ENCODE assay signal across 7 cellular contexts in the genomic region with DNA sequence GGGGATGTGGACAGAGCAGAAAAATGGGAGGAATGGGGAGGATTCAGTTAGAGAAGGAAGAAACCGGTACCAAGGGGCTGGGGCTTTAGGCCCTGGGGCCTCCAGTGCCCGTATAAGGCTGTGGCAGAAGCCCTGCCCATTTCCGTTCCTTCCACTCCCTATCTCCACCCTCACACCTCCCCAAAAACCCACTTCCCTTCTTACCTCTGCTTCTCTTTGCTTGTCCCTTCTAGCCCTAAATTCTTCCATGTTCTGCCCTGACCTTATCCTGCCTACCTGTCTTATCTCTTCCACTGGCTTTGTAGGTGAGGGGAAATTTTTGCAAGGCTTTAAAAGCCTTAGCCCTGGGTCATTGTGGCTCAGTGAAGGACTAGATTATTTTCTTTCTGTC. TPM values are rescaled to one million over a fixed set of nuclear protein-coding genes. Genes with fewer than 3 reads are reported as not detected.
DNase-seq lines count a peak whose midpoint lies in the region; ATAC-seq and TF ChIP-seq lines count a peak whose summit lies in the region.
"Had no signal": no experiment of that assay in that cellular context is flagged by ENCODE, and none has a peak within 500 bp of the region (broad histone marks: within the 10 kb centered on the region; RNA-seq: fewer than 3 reads in every experiment).

No MANE protein-coding gene starts in this region.

- no peak overlapping the region for H3K4ac ChIP-seq in IMR-90 (ENCODE audit: low read depth, low read length)

- no peak overlapping the region for H4K91ac ChIP-seq in IMR-90 (ENCODE audit: insufficient read depth, low read depth, low read length)

- no peak overlapping the region for H2BK120ac ChIP-seq in IMR-90 (ENCODE audit: low read depth, low read length)

- H3K4me3 ChIP-seq in IMR-90 (ENCODE audit: insufficient read depth, low read depth, low read length) (no peak overlapping the region), parathyroid adenoma (ENCODE audit: low read depth, low read length) (no peak overlapping the region)

- ATAC-seq in IMR-90 (ENCODE audit: low read depth) (no peak), HG02970 (IDR thresholded peaks at IDR 0.05; ENCODE audit: low FRiP score, unreplicated experiment) (no peak), HG02870 (IDR thresholded peaks at IDR 0.05; ENCODE audit: unreplicated experiment) (no peak)

- H3K27ac ChIP-seq in IMR-90 (ENCODE audit: insufficient read depth, low read length), result no peak overlapping the region
- peak overlapping the region; percentile 16 for H3K27ac ChIP-seq in parathyroid adenoma

- H3K79me1 ChIP-seq in IMR-90 (ENCODE audit: low read depth in 1 of 2, low read length in 2 of 2), result peaks cover 14 to 49% of the 10 kb centered on the region in 2 experiments; a peak in 3 of 4 replicates

- TF ChIP-seq CTCF in IMR-90 (conservative IDR thresholded peaks at IDR 0.05; ENCODE audit: low read depth, low read length) (no peak), parathyroid adenoma (IDR thresholded peaks at IDR 0.05) (no peak)

- CTCF ChIA-PET in IMR-90 (lab: Yijun Ruan, JAX), result no interaction called here

- no peak overlapping the region for H2BK20ac ChIP-seq in IMR-90 (ENCODE audit: low read depth, low read length)

- intact Hi-C loops in IMR-90 (cut with micrococcal nuclease), result no loop called here

- POLR2A ChIA-PET in IMR-90 (lab: Charles Lee; ENCODE audit: unreplicated experiment), result interaction anchor here (2.2 kb wide), 1 partner anchor 23 kb away, joined by 6 read pairs; the partner anchor contains the start of gene SPAG7

- dilution Hi-C loops in IMR-90 (cut with HindIII; ENCODE audit: low sequenced_read_pairs, unreplicated experiment), result no loop called here

- in situ Hi-C loops in IMR-90 (cut with MboI; ENCODE audit: low sequenced_read_pairs), result no loop called here

- H2AFZ ChIP-seq in IMR-90 (replicated peaks; ENCODE audit: low read length, poor library complexity) (no peak overlapping the region), parathyroid adenoma (no peak overlapping the region)

- H3K56ac ChIP-seq in IMR-90 (ENCODE audit: extremely low read depth, insufficient read depth, low read length), result no peak overlapping the region

- no peak overlapping the region for H2AK5ac ChIP-seq in IMR-90 (ENCODE audit: low read depth, low read length)

- H3K18ac ChIP-seq in IMR-90 (ENCODE audit: low read depth, low read length), result no peak overlapping the region

- H3K36me3 ChIP-seq in IMR-90 (ENCODE audit: control insufficient read depth, insufficient read depth, low read length) (peaks cover 41% of the 10 kb centered on the region), parathyroid adenoma (ENCODE audit: control insufficient read depth, insufficient read depth, low read length) (no peaks in the 10 kb centered on the region)

- no peak overlapping the region for H3K14ac ChIP-seq in IMR-90 (replicated peaks; ENCODE audit: low read depth, low read length)

- H2AK9ac ChIP-seq in IMR-90 (replicated peaks; ENCODE audit: low read depth, low read length, poor library complexity), result no peak overlapping the region

- H2BK15ac ChIP-seq in IMR-90 (ENCODE audit: low read depth, low read length), result no peak overlapping the region

- H4K5ac ChIP-seq in IMR-90 (ENCODE audit: low read depth, low read length), result no peak overlapping the region

- H3K79me2 ChIP-seq in parathyroid adenoma, result peaks cover 16% of the 10 kb centered on the region

- DNase-seq in IMR-90, result no peak
- DNase-seq in activated T-helper 1 cell treated with Interleukin-2 at 50 U/mL for 16 hours (ENCODE audit: low read depth), result peak; percentile 43
- no peak for DNase-seq in NCI-H2171 treated with DMSO at 0.1 percent for 48 hours (lab: John Stamatoyannopoulos, UW)

- H3K9me3 ChIP-seq in IMR-90 (ENCODE audit: control insufficient read depth, insufficient read depth, low read length) (no peaks in the 10 kb centered on the region), parathyroid adenoma (ENCODE audit: control insufficient read depth, low read length) (no peaks in the 10 kb centered on the region)

- peaks cover 68% of the 10 kb centered on the region for H4K20me1 ChIP-seq in IMR-90 (ENCODE audit: insufficient read depth, low read length)

- peaks cover 12% of the 10 kb centered on the region for H3K4me1 ChIP-seq in IMR-90 (ENCODE audit: control insufficient read depth, insufficient read depth, low read length)
- H3K4me1 ChIP-seq in parathyroid adenoma, result peaks cover 15% of the 10 kb centered on the region

- peak; percentile 14; the same call in 1 of the 2 replicates for TF ChIP-seq POLR2A in IMR-90 (IDR thresholded peaks at IDR 0.05; ENCODE audit: low read depth, low read length)

- BruUV-seq in IMR-90 (replicated peaks; lab: Mats Ljungman, UMichigan), result no TSS peak

- WGBS in IMR-90 (ENCODE audit: extremely low coverage in 2 of 2, insufficient read length in 1 of 2), 2 experiments, result no CpG with 5 or more reads among the region's 3 CpGs

- H3K9ac ChIP-seq in IMR-90 (ENCODE audit: low read depth, low read length) (no peak overlapping the region), parathyroid adenoma (no peak overlapping the region)

- no peak overlapping the region; a peak in 1 of 4 replicates for H4K8ac ChIP-seq in IMR-90 (ENCODE audit: low read depth in 2 of 2, low read length in 2 of 2)

- H3K23ac ChIP-seq in IMR-90 (ENCODE audit: low read depth, low read length), result 0 out of 2 replicates have a peak overlapping the region, but pooled peaks have one; percentile 41

- H3K9me1 ChIP-seq in IMR-90 (ENCODE audit: insufficient read depth, low read length), result peaks cover 7% of the 10 kb centered on the region; the same call in 1 of the 2 replicates

- TF ChIP-seq RAD21 in IMR-90 (IDR thresholded peaks at IDR 0.05; ENCODE audit: low read length), result no peak

- H2BK5ac ChIP-seq in IMR-90 (ENCODE audit: low read depth, low read length, poor library complexity, severe bottlenecking), result peak overlapping the region; percentile 22

- H3K27me3 ChIP-seq in IMR-90 (ENCODE audit: control insufficient read depth, insufficient read depth, low read length) (no peaks in the 10 kb centered on the region), parathyroid adenoma (ENCODE audit: control insufficient read depth, insufficient read depth, low read length) (no peaks in the 10 kb centered on the region)

- H3K4me2 ChIP-seq in IMR-90 (ENCODE audit: low read depth, low read length), result no peak overlapping the region
- H3K4me2 ChIP-seq in parathyroid adenoma (ENCODE audit: low read length), result no peak overlapping the region

TF ChIP-seq in IMR-90, 13 proteins besides CTCF, POLR2A, EP300 and RAD21:
- TF ChIP-seq CEBPB (IDR thresholded peaks at IDR 0.05; ENCODE audit: low read depth, low read length) (no peak), FOS (IDR thresholded peaks at IDR 0.05; ENCODE audit: low read depth, low read length) (no peak), CHD1 (IDR thresholded peaks at IDR 0.05; ENCODE audit: low read depth, low read length) (no peak)

RNA-seq across cellular contexts. Expression of gene RNF167, which starts 4.1 kb away (rescaled TPM):
- 13.1 and 13.3 TPM in 2 replicates for total RNA-seq in IMR-90 (2012; rRNA removed)
- 79.5 and 83.6 TPM in 2 replicates for polyA plus RNA-seq in IMR-90 (2012; rRNA removed)
- polyA plus RNA-seq in IMR-90 (2012; cell fraction: cytosol; rRNA removed), result 41.9 and 55.4 TPM in 2 replicates
- polyA plus RNA-seq in IMR-90 (2012; cell fraction: nucleus; rRNA removed; ENCODE audit: low replicate concordance), result 69.1 and 86.3 TPM in 2 replicates

RNA-seq across cellular contexts. Expression of gene PFN1, which starts 4.2 kb away (rescaled TPM):
- total RNA-seq in IMR-90 (2012; rRNA removed), result 348 and 432 TPM in 2 replicates
- polyA plus RNA-seq in IMR-90 (2012; rRNA removed), result 1,671 and 2,152 TPM in 2 replicates
- polyA plus RNA-seq in IMR-90 (2012; cell fraction: cytosol; rRNA removed), result 2,723 and 2,770 TPM in 2 replicates
- 690 and 857 TPM in 2 replicates for polyA plus RNA-seq in IMR-90 (2012; cell fraction: nucleus; rRNA removed; ENCODE audit: low replicate concordance)

RNA-seq across cellular contexts. Expression of gene SLC25A11, which starts 4.3 kb away (rescaled TPM):
- 30.8 and 35.0 TPM in 2 replicates for total RNA-seq in IMR-90 (2012; rRNA removed)
- polyA plus RNA-seq in IMR-90 (2012; rRNA removed), result 62.2 and 68.2 TPM in 2 replicates
- 58.3 and 80.2 TPM in 2 replicates for polyA plus RNA-seq in IMR-90 (2012; cell fraction: cytosol; rRNA removed)
- polyA plus RNA-seq in IMR-90 (2012; cell fraction: nucleus; rRNA removed; ENCODE audit: low replicate concordance), result 29.2 and 53.6 TPM in 2 replicates

RNA-seq across cellular contexts. Expression of gene ENO3, which starts 6.8 kb away (rescaled TPM):
- 1.4 TPM in 2 replicates for total RNA-seq in IMR-90 (2012; rRNA removed)
- polyA plus RNA-seq in IMR-90 (2012; rRNA removed), result 4.2 and 5.1 TPM in 2 replicates
- 1.6 and 2.8 TPM in 2 replicates for polyA plus RNA-seq in IMR-90 (2012; cell fraction: cytosol; rRNA removed)
- 52.7 and 54.4 TPM in 2 replicates for polyA plus RNA-seq in IMR-90 (2012; cell fraction: nucleus; rRNA removed; ENCODE audit: low replicate concordance)

RNA-seq across cellular contexts. Expression of gene GP1BA, which starts 12.1 kb away (rescaled TPM):
- total RNA-seq in IMR-90 (2012; rRNA removed), result not detected in 2 replicates
- polyA plus RNA-seq in IMR-90 (2012; rRNA removed), result not detected in 2 replicates
- polyA plus RNA-seq in IMR-90 (2012; cell fraction: cytosol; rRNA removed), result 0.03 TPM in 1 of 2 replicates, not detected in the other
- polyA plus RNA-seq in IMR-90 (2012; cell fraction: nucleus; rRNA removed; ENCODE audit: low replicate concordance), result not detected in 2 replicates
- total RNA-seq: SK-MEL-5 had no signal
